ENCODE assay signal across 13 cellular contexts in the genomic region with DNA sequence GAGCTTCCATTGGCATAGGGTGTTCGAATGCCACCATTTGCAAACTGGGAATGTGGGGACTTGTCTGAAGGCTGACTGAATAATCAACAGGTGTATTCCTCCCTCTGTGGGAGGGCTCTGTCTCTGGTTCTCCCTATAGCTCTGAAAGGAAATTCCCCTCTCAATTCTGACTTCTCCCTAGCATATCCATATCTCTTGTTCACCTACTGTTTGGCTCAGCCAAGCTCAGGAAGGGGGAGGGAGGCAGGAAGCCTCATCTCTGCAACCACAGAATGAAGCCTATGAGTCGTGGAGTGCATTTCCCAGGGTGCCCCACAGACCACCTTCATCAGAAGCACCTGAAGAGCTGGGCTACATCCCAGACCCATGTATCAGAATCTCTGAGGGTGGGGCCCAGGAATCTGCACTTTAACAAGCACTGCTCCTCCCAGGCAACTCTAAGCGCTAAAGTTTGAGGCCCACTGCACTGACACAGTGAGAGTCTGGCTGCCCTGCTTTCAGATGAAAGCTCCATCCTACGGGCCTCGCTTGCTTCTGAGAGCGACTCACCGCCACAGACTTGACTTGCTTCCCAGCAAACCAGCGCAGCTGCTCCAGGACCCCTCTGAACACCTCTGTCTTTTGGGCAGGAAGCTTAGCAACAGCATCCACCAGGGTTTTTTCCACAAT. TPM values are rescaled to one million over a fixed set of nuclear protein-coding genes. Genes with fewer than 3 reads are reported as not detected.
DNase-seq lines count a peak whose midpoint lies in the region; ATAC-seq and TF ChIP-seq lines count a peak whose summit lies in the region.
"Had no signal": no experiment of that assay in that cellular context is flagged by ENCODE, and none has a peak within 500 bp of the region (broad histone marks: within the 10 kb centered on the region; RNA-seq: fewer than 3 reads in every experiment).

No MANE protein-coding gene starts in this region.

- H3K36me3 ChIP-seq in RWPE2 (ENCODE audit: low read depth) (peaks cover 75% of the 10 kb centered on the region), fibroblast of lung (ENCODE audit: control insufficient read depth, insufficient read depth, low read length) (no peaks in the 10 kb centered on the region)
- H3K36me3 ChIP-seq: neutrophil had no signal

- H4K20me1 ChIP-seq in fibroblast of lung (ENCODE audit: control insufficient read depth, extremely low read depth, insufficient read depth, low read length) = no peaks in the 10 kb centered on the region

- H3K79me2 ChIP-seq in fibroblast of lung (ENCODE audit: control insufficient read depth, insufficient read depth, low read length) = no peaks in the 10 kb centered on the region

- no peak overlapping the region for H3K4me2 ChIP-seq in fibroblast of lung (ENCODE audit: extremely low read depth, insufficient read depth, low read length)

- no peaks in the 10 kb centered on the region for H3K27me3 ChIP-seq in RWPE2 (ENCODE audit: insufficient read depth, poor library complexity, severe bottlenecking)
- H3K27me3 ChIP-seq in fibroblast of lung (ENCODE audit: control insufficient read depth, insufficient read depth, low read length) = no peaks in the 10 kb centered on the region
- H3K27me3 ChIP-seq: neutrophil had no signal

- DNase-seq in HCEC 1CT = peak; percentile 24
- no peak for DNase-seq in RWPE2 (ENCODE audit: low spot score)
- DNase-seq in fibroblast of lung (ENCODE audit: low read depth in 2 of 2) = peak; percentile 40 to 64
- DNase-seq in renal cortical epithelial cell (ENCODE audit: low read depth) = peak; percentile 37
- DNase-seq in amniotic stem cell (lab: John Stamatoyannopoulos, UW) = no peak
- DNase-seq in mucosa of gallbladder (ENCODE audit: low spot score) = no peak
- DNase-seq: activated CD4-positive, alpha-beta T cell treated with anti-CD3 and anti-CD28 coated beads for 36 hours; effector memory CD4-positive, alpha-beta T cell; NCI-H1436 treated with DMSO at 0.1 percent for 48 hours; NCI-H446 treated with DMSO at 0.1 percent for 48 hours; small intestine had no signal

- H3K4me3 ChIP-seq in RWPE2 (ENCODE audit: severe bottlenecking) = no peak overlapping the region
- H3K4me3 ChIP-seq in fibroblast of lung (replicated peaks in 1 of 4; ENCODE audit: control extremely low read depth in 1 of 4, insufficient read depth in 1 of 4, low read depth in 3 of 4, low read length in 4 of 4) = no peak overlapping the region

- no peak overlapping the region for H3K9ac ChIP-seq in fibroblast of lung (ENCODE audit: insufficient read depth, low read length)

- H3K9me3 ChIP-seq in RWPE2 (ENCODE audit: severe bottlenecking) (no peaks in the 10 kb centered on the region), fibroblast of lung (ENCODE audit: control insufficient read depth, insufficient read depth, low read depth, low read length) (no peaks in the 10 kb centered on the region)
- H3K9me3 ChIP-seq: neutrophil had no signal

- peaks cover 38% of the 10 kb centered on the region for H3K4me1 ChIP-seq in RWPE2 (ENCODE audit: insufficient read depth, poor library complexity, severe bottlenecking)
- peaks cover 22% of the 10 kb centered on the region for H3K4me1 ChIP-seq in fibroblast of lung (ENCODE audit: control insufficient read depth, extremely low read depth, insufficient read depth, low read length)

- TF ChIP-seq CTCF in RWPE2 (IDR thresholded peaks at IDR 0.05; ENCODE audit: poor library complexity, severe bottlenecking) (no peak), fibroblast of lung (conservative IDR thresholded peaks at IDR 0.05 in 1 of 2, IDR thresholded peaks at IDR 0.05 in 1 of 2; ENCODE audit: low read depth in 1 of 2, low read length in 2 of 2) (no peak)

- peak overlapping the region; percentile 100 for H3K27ac ChIP-seq in RWPE2 (ENCODE audit: poor library complexity, severe bottlenecking)
- H3K27ac ChIP-seq in fibroblast of lung (ENCODE audit: insufficient read depth, low read length) = peak overlapping the region; percentile 95
- H3K27ac ChIP-seq: neutrophil had no signal

- no peak overlapping the region for H2AFZ ChIP-seq in fibroblast of lung (ENCODE audit: low read length)

- ATAC-seq in RWPE2 (ENCODE audit: low read depth) (no peak), HG02884 (IDR thresholded peaks at IDR 0.05; ENCODE audit: unreplicated experiment) (no peak)
- ATAC-seq: activated CD4-positive, alpha-beta T cell treated with anti-CD3 and anti-CD28 coated beads for 36 hours had no signal

RNA-seq across cellular contexts. Expression of a gene that starts 32.0 kb away (rescaled TPM):
- total RNA-seq in fibroblast of lung (under 0.01 and 0.50 TPM in 2 replicates), renal cortical epithelial cell (2.0 and 25.9 TPM in 2 replicates), mucosa of gallbladder (4.6 TPM)
- 0.59 and 0.69 TPM in 2 replicates for polyA plus RNA-seq in fibroblast of lung
- polyA plus RNA-seq in fibroblast of lung (2012) = 0.20 and 0.36 TPM in 2 replicates
- polyA minus RNA-seq in fibroblast of lung (ENCODE audit: low replicate concordance) = 0.19 TPM in 1 of 2 replicates, not detected in the other

Comparison
In these comparisons a context has a peak if more than half of its experiments do, and no peak if none do; other contexts are left out.
1. DNase-seq: peak in HCEC 1CT (single experiment), fibroblast of lung (2 of 2) and renal cortical epithelial cell (single experiment); none in RWPE2 (single experiment), amniotic stem cell (single experiment) and mucosa of gallbladder (single experiment).